ENCODE assay signal across 12 cellular contexts in the genomic region with DNA sequence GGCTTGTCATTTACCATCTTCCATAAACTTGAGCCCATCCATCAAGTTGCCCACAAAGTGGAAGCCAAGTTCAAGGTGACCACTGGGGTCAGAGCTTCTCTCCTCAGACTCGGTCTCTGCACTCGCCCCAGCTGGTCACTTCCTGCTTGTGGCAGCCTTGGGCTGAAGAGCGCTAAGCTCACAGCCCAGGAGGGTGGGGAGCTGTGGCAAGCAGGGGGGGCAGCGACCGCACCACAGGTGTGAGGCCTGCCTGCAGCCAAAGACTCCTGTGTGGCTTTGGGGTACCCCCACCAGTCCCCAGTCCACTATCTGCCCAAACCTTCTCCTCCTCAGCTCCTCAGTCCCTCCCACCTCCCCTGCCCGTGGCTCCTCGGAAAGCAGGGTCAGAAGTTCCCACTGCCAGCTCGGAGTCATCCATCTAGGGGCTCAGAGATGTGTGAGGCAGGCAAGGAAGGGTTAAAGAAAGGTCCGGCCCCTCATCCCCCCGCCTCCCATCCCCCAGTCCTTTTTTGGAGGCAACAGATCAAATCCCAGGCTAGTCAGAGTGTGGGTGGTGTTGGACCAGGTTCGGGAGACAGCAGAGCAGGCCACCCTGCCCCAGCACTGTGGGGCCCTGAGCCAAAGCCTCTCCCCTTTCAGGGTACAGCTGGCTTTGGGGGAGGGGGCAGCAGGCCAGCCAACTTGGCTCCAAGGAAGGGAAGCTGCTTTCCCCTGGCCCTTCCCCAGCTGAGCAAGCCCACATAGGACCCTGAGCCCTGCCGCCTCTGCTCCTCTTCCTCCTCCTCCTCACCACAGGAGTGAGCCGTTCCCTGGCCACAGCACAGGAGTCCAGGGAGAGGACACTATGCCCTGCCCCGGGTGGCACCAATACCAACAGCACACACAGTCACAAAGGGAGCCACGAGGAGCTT. TPM values are rescaled to one million over a fixed set of nuclear protein-coding genes. Genes with fewer than 3 reads are reported as not detected.
DNase-seq lines count a peak whose midpoint lies in the region; ATAC-seq and TF ChIP-seq lines count a peak whose summit lies in the region.
"Had no signal": no experiment of that assay in that cellular context is flagged by ENCODE, and none has a peak within 500 bp of the region (broad histone marks: within the 10 kb centered on the region; RNA-seq: fewer than 3 reads in every experiment).

No MANE protein-coding gene starts in this region.

- H3K14ac ChIP-seq in trophoblast cell (ENCODE audit: low read length), result no peak overlapping the region

- peak in 6 of 8 donors; percentile 13 to 50 (median 42) for ATAC-seq in heart right ventricle

- H3K27me3 ChIP-seq in adipocyte (replicated peaks; ENCODE audit: control insufficient read depth, insufficient read depth, low read length) (no peaks in the 10 kb centered on the region), heart right ventricle (no peaks in the 10 kb centered on the region), trophoblast cell (ENCODE audit: insufficient read depth, low read length) (no peaks in the 10 kb centered on the region)

- H3K9me3 ChIP-seq in adipocyte (ENCODE audit: control insufficient read depth, low read length) (no peaks in the 10 kb centered on the region), heart right ventricle (no peaks in the 10 kb centered on the region), trophoblast cell (ENCODE audit: insufficient read depth, low read depth, low read length) (no peaks in the 10 kb centered on the region)

- H3K4me3 ChIP-seq in adipocyte (ENCODE audit: low read length), result no peak overlapping the region
- H3K4me3 ChIP-seq in heart right ventricle, result no peak overlapping the region
- no peak overlapping the region for H3K4me3 ChIP-seq in trophoblast cell (ENCODE audit: low read depth, low read length)

- WGBS in heart right ventricle, 2 donors, result 51 to 52% methylated on average over 15 of the region's 15 CpGs
- no CpG with 5 or more reads among the region's 15 CpGs for WGBS in trophoblast cell (ENCODE audit: extremely low coverage, insufficient coverage, insufficient read length)

- H2AFZ ChIP-seq in trophoblast cell (ENCODE audit: insufficient read depth, low read length, poor library complexity), result peak overlapping the region; percentile 3

- H3K27ac ChIP-seq in heart right ventricle (peak overlapping the region in 9 of 10 donors; percentile 10 to 63 (median 53)), trophoblast cell (ENCODE audit: low read depth, low read length) (no peak overlapping the region)

- H4K12ac ChIP-seq in trophoblast cell (ENCODE audit: low read depth, low read length), result no peak overlapping the region

- H2BK12ac ChIP-seq in trophoblast cell (ENCODE audit: low read length), result no peak overlapping the region

- H3K79me2 ChIP-seq in trophoblast cell (ENCODE audit: control insufficient read depth, insufficient read depth, low read length, poor library complexity), result no peaks in the 10 kb centered on the region

- no peak overlapping the region for H2AK5ac ChIP-seq in trophoblast cell (ENCODE audit: low read length)

- no peaks in the 10 kb centered on the region for H3K79me1 ChIP-seq in trophoblast cell (ENCODE audit: low read length)

- peaks cover 33% of the 10 kb centered on the region for H3K4me1 ChIP-seq in adipocyte (ENCODE audit: control insufficient read depth, insufficient read depth, low read length)
- peaks cover 8 to 77% (median 62%) of the 10 kb centered on the region in 9 donors for H3K4me1 ChIP-seq in heart right ventricle
- H3K4me1 ChIP-seq in trophoblast cell (ENCODE audit: control insufficient read depth in 1 of 2, insufficient read depth in 2 of 2, low read length in 2 of 2), result no peaks in the 10 kb centered on the region

- H3K4me2 ChIP-seq in trophoblast cell (ENCODE audit: low read length), result no peak overlapping the region

- no peak for TF ChIP-seq CTCF in heart right ventricle (IDR thresholded peaks at IDR 0.05)

- H3K36me3 ChIP-seq in adipocyte (ENCODE audit: control insufficient read depth, insufficient read depth, low read length, severe bottlenecking) (peaks cover 18% of the 10 kb centered on the region), heart right ventricle (peaks cover 0 to 44% (median 37%) of the 10 kb centered on the region in 9 donors), trophoblast cell (ENCODE audit: control insufficient read depth in 1 of 2, insufficient read depth in 2 of 2, low read length in 2 of 2) (peaks cover 42% of the 10 kb centered on the region in 2 experiments)

- H3K18ac ChIP-seq in trophoblast cell (ENCODE audit: low read length), result no peak overlapping the region

- H3K4ac ChIP-seq in trophoblast cell (ENCODE audit: low read depth, low read length), result no peak overlapping the region

- H4K91ac ChIP-seq in trophoblast cell (ENCODE audit: low read depth, low read length), result no peak overlapping the region

- DNase-seq in ELR (ENCODE audit: low read depth) (peak; percentile 83), adipocyte (ENCODE audit: low read depth) (no peak), heart right ventricle (peak; percentile 45 to 47), trophoblast cell (no peak), GDM1 (lab: John Stamatoyannopoulos, UW) (no peak), COLO829 (ENCODE audit: low spot score) (no peak)
- no peak for DNase-seq in central memory CD4-positive, alpha-beta T cell
- DNase-seq in activated naive CD4-positive, alpha-beta T cell treated with anti-CD3 and anti-CD28 coated beads, Interleukin-2, amount 50 U/mL, for 16 hours, result no peak
- DNase-seq: activated CD8-positive, alpha-beta memory T cell treated with anti-CD3 and anti-CD28 coated beads for 24 hours; CD4-positive, CD25-positive, alpha-beta regulatory T cell; NCI-H1930; SHP77 treated with DMSO at 0.1 percent for 48 hours had no signal

- H3K9ac ChIP-seq in adipocyte (ENCODE audit: low read length) (peak overlapping the region; percentile 35), trophoblast cell (ENCODE audit: low read length) (no peak overlapping the region)

- no peak overlapping the region for H2BK120ac ChIP-seq in trophoblast cell (ENCODE audit: insufficient read depth, low read length, poor library complexity)

- no peak overlapping the region for H4K8ac ChIP-seq in trophoblast cell (ENCODE audit: low read depth, low read length)

- intact Hi-C loops in heart right ventricle (cut with DNase I), result loop anchor here in 8 of 10 donors (5.0 to 10.0 kb wide), 6 partner anchors 146 to 276 kb away; partner anchors contain the start of gene CDC6 (in 1 of the 8)

- no peak overlapping the region for H2BK5ac ChIP-seq in trophoblast cell (ENCODE audit: low read depth, low read length, poor library complexity)

- H3K23ac ChIP-seq in trophoblast cell (ENCODE audit: low read length), result no peak overlapping the region

RNA-seq across cellular contexts. Expression of gene CSF3, which starts 3.2 kb away (rescaled TPM):
- total RNA-seq in heart right ventricle, result 1 to 10 TPM in 2 of 10 donors, under 1 TPM in 1, not detected in 7; 0.81 to 4.2 (median 1.6) TPM
- under 1 TPM; 0.29 to 0.32 TPM for polyA plus RNA-seq in heart right ventricle
- polyA plus RNA-seq in trophoblast cell (2013), result not detected in 2 replicates
- total RNA-seq: CD4-positive, CD25-positive, alpha-beta regulatory T cell had no signal
- polyA plus RNA-seq: CD4-positive, CD25-positive, alpha-beta regulatory T cell had no signal

RNA-seq across cellular contexts. Expression of gene MED24, which starts 35.7 kb away (rescaled TPM):
- 10 to 100 TPM; 46.7 to 63.2 (median 58.4) TPM for total RNA-seq in heart right ventricle
- 10 to 100 TPM; 47.2 to 75.6 TPM for polyA plus RNA-seq in heart right ventricle
- polyA plus RNA-seq in trophoblast cell (2013), result 44.7 and 45.9 TPM in 2 replicates

RNA-seq across cellular contexts. Expression of gene PSMD3, which starts 37.9 kb away (rescaled TPM):
- total RNA-seq in heart right ventricle, result 100 to 1,000 TPM in 1 of 10 donors, 10 to 100 TPM in 9; 76.5 to 113 (median 81.8) TPM
- 100 to 1,000 TPM in 1 of 2 donors, 10 to 100 TPM in 1; 46.7 to 109 TPM for polyA plus RNA-seq in heart right ventricle
- polyA plus RNA-seq in trophoblast cell (2013), result 139 and 146 TPM in 2 replicates

RNA-seq across cellular contexts. Expression of gene THRA, which starts 44.3 kb away (rescaled TPM):
- total RNA-seq in heart right ventricle, result 100 to 1,000 TPM in 1 of 10 donors, 10 to 100 TPM in 9; 59.8 to 102 (median 69.7) TPM
- polyA plus RNA-seq in heart right ventricle, result 10 to 100 TPM; 29.8 to 44.2 TPM
- polyA plus RNA-seq in trophoblast cell (2013), result 4.1 TPM in 2 replicates

RNA-seq across cellular contexts. Expression of gene GSDMA, which starts 55.7 kb away (rescaled TPM):
- 1 to 10 TPM in 1 of 10 donors, under 1 TPM in 4, not detected in 5; 0.15 to 1.3 (median 0.57) TPM for total RNA-seq in heart right ventricle
- polyA plus RNA-seq in heart right ventricle, result under 1 TPM in 1 of 2 donors, not detected in 1; 0.06 TPM
- polyA plus RNA-seq in trophoblast cell (2013), result not detected in 2 replicates

Comparison
In these comparisons a context has a peak if more than half of its experiments do, and no peak if none do; other contexts are left out.
1. DNase-seq: peak in ELR (single experiment) and heart right ventricle (2 of 2); none in adipocyte (single experiment), trophoblast cell (0 of 2), central memory CD4-positive, alpha-beta T cell (single experiment), activated naive CD4-positive, alpha-beta T cell treated with anti-CD3 and anti-CD28 coated beads, Interleukin-2, amount 50 U/mL, for 16 hours (single experiment), GDM1 (single experiment) and COLO829 (single experiment).